ENCODE assay signal across 9 cellular contexts in genomic region chr4:48490012-48490679, GRCh38. TPM values are rescaled to one million over a fixed set of nuclear protein-coding genes. Genes with fewer than 3 reads are reported as not detected.
DNase-seq lines count a peak whose midpoint lies in the region; ATAC-seq and TF ChIP-seq lines count a peak whose summit lies in the region.
"Had no signal": no experiment of that assay in that cellular context is flagged by ENCODE, and none has a peak within 500 bp of the region (broad histone marks: within the 10 kb centered on the region; RNA-seq: fewer than 3 reads in every experiment).

A gene with protein sequence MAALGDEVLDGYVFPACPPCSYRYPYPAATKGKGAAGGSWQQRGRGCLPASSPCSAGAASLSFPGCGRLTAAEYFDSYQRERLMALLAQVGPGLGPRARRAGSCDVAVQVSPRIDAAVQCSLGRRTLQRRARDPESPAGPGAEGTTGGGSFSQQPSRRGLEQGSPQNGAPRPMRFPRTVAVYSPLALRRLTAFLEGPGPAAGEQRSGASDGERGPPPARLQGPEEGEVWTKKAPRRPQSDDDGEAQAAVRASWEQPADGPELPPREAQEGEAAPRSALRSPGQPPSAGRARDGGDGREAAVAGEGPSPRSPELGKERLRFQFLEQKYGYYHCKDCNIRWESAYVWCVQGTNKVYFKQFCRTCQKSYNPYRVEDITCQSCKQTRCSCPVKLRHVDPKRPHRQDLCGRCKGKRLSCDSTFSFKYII (plus strand): TSS chr4:48490252. CDS start chr4:48490292, 40 bp downstream.

- DNase-seq in GM13977 (ENCODE audit: low spot score) (peak; percentile 60), glutamatergic neuron (peak; percentile 29), skeletal muscle cell (ENCODE audit: low read depth) (no peak), DMS79 (lab: John Stamatoyannopoulos, UW) (no peak)
- no peak for DNase-seq in activated CD4-positive, alpha-beta memory T cell treated with anti-CD3 and anti-CD28 coated beads, Interleukin-2, amount 10 ng/mL, durations not matched to agents 7 days and 5 days
- no peak for DNase-seq in stimulated activated CD4-positive, alpha-beta T cell treated with anti-CD3 and anti-CD28 coated beads, Interleukin-4, amount 100 ng/mL, for 4 hours
- DNase-seq: activated CD4-positive, CD25-positive, alpha-beta regulatory T cell treated with anti-CD3 and anti-CD28 coated beads, Interleukin-2, amount 50 U/mL, for 72 hours had no signal

- peak within 1 kb of the TSS; percentile 25 for H3K4me3 ChIP-seq in skeletal muscle cell (ENCODE audit: low read depth, low read length)

- H3K9me3 Mint-ChIP-seq in activated CD4-positive, alpha-beta memory T cell treated with anti-CD3 and anti-CD28 coated beads, Interleukin-2, amount 10 ng/mL, durations not matched to agents 7 days and 5 days = no peaks in the 10 kb centered on the region
- H3K9me3 Mint-ChIP-seq in glutamatergic neuron (ENCODE audit: unreplicated experiment) = peaks cover 2% of the 10 kb centered on the region

- H3K36me3 Mint-ChIP-seq in activated CD4-positive, alpha-beta memory T cell treated with anti-CD3 and anti-CD28 coated beads, Interleukin-2, amount 10 ng/mL, durations not matched to agents 7 days and 5 days (ENCODE audit: low read depth) = no peaks in the 10 kb centered on the region
- H3K36me3 Mint-ChIP-seq in glutamatergic neuron (ENCODE audit: unreplicated experiment) = peaks cover 10% of the 10 kb centered on the region

- H3K27ac Mint-ChIP-seq in activated CD4-positive, alpha-beta memory T cell treated with anti-CD3 and anti-CD28 coated beads, Interleukin-2, amount 10 ng/mL, durations not matched to agents 7 days and 5 days = no peak within 1 kb of the TSS
- H3K27ac Mint-ChIP-seq in glutamatergic neuron (ENCODE audit: unreplicated experiment) = no peak within 1 kb of the TSS

- in situ Hi-C loops in GM13977 (cut with MboI; ENCODE audit: low pct_unique_long_range_greater_than_20kb, low sequenced_read_pairs, unreplicated experiment) = no loop called here

- peak within 1 kb of the TSS; percentile 27 for H3K4me3 Mint-ChIP-seq in activated CD4-positive, alpha-beta memory T cell treated with anti-CD3 and anti-CD28 coated beads, Interleukin-2, amount 10 ng/mL, durations not matched to agents 7 days and 5 days
- peak within 1 kb of the TSS; percentile 74 for H3K4me3 Mint-ChIP-seq in glutamatergic neuron (ENCODE audit: unreplicated experiment)

- CTCF ChIA-PET in activated CD4-positive, alpha-beta memory T cell treated with anti-CD3 and anti-CD28 coated beads, Interleukin-2, amount 10 ng/mL, durations not matched to agents 7 days and 5 days (lab: Charles Lee) = no interaction called here

- peaks cover 53% of the 10 kb centered on the region for H3K27me3 Mint-ChIP-seq in activated CD4-positive, alpha-beta memory T cell treated with anti-CD3 and anti-CD28 coated beads, Interleukin-2, amount 10 ng/mL, durations not matched to agents 7 days and 5 days
- H3K27me3 Mint-ChIP-seq in glutamatergic neuron (ENCODE audit: unreplicated experiment) = peaks cover 14% of the 10 kb centered on the region

- TF ChIP-seq CTCF in GM13977 (IDR thresholded peaks at IDR 0.05; ENCODE audit: extremely low read depth, insufficient read depth, missing control alignments) (no peak), glutamatergic neuron (IDR thresholded peaks at IDR 0.05; ENCODE audit: partially characterized antibody, unreplicated experiment) (no peak)

- POLR2A ChIA-PET in activated CD4-positive, alpha-beta memory T cell treated with anti-CD3 and anti-CD28 coated beads, Interleukin-2, amount 10 ng/mL, durations not matched to agents 7 days and 5 days (lab: Charles Lee) = no interaction called here

- peaks cover 4% of the 10 kb centered on the region for H3K4me1 Mint-ChIP-seq in activated CD4-positive, alpha-beta memory T cell treated with anti-CD3 and anti-CD28 coated beads, Interleukin-2, amount 10 ng/mL, durations not matched to agents 7 days and 5 days
- peaks cover 7% of the 10 kb centered on the region for H3K4me1 Mint-ChIP-seq in glutamatergic neuron (ENCODE audit: low read depth, unreplicated experiment)

- no peak for ATAC-seq in HG03135 (IDR thresholded peaks at IDR 0.05; ENCODE audit: unreplicated experiment)
- ATAC-seq in GM21447 (IDR thresholded peaks at IDR 0.05; ENCODE audit: unreplicated experiment) = no peak

RNA-seq across cellular contexts. Expression of the gene that starts here (rescaled TPM):
- not detected for total RNA-seq in activated CD4-positive, alpha-beta memory T cell treated with anti-CD3 and anti-CD28 coated beads, Interleukin-2, amount 10 ng/mL, durations not matched to agents 7 days and 5 days
- 0.49 TPM for total RNA-seq in glutamatergic neuron (ENCODE audit: unreplicated experiment)

Comparison
In these comparisons a context has a peak if more than half of its experiments do, and no peak if none do; other contexts are left out.
1. Peak in DNase-seq in glutamatergic neuron; RNA of the gene not detected or under 1 TPM.